ENCODE assay signal across 12 cellular contexts in the genomic region with DNA sequence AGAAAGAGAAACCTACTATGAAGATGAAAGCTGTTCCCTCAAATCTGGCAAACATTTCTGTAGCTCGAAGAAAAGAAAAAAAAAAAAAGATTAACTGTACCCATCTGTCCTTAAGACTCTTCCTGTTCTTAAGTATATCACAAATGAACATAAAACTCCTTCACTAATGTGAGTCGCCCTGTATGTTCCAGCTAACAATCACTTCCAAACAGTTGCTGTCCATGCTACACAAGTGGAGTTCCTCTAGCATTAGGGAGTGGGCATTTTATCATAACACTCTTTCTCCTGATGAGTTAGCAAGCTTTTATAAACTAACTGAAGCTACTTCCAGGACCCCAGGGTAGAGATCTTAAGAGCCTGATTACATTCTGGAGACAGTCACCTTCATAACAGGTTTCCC. TPM values are rescaled to one million over a fixed set of nuclear protein-coding genes. Genes with fewer than 3 reads are reported as not detected.
DNase-seq lines count a peak whose midpoint lies in the region; FAIRE-seq and TF ChIP-seq lines count a peak whose summit lies in the region.
"Had no signal": no experiment of that assay in that cellular context is flagged by ENCODE, and none has a peak within 500 bp of the region (broad histone marks: within the 10 kb centered on the region; RNA-seq: fewer than 3 reads in every experiment).

No MANE protein-coding gene starts in this region.

- H3K27ac ChIP-seq in H1 (ENCODE audit: low read depth, low read length) (no peak overlapping the region), neutrophil (peak overlapping the region; percentile 41), ovary (no peak overlapping the region)
- H3K27ac ChIP-seq: 22Rv1 had no signal

- H3K4me3 ChIP-seq in H1 (ENCODE audit: extremely low read depth in 1 of 4, insufficient read depth in 2 of 4, low read depth in 3 of 4, low read length in 4 of 4) (no peak overlapping the region), neutrophil (ENCODE audit: low read depth in 1 of 2, low read length in 1 of 2) (no peak overlapping the region), ovary (no peak overlapping the region)

- 81% methylated on average over 2 of the region's 2 CpGs; no CpG with 5 or more reads in 1 of the 2 experiments for WGBS in H1 (ENCODE audit: extremely low coverage in 1 of 2, insufficient coverage in 1 of 2, insufficient read length in 1 of 2, insufficient replicate concordance in 2 of 2, low coverage in 1 of 2, low lambda C conversion rate in 2 of 2, missing lambda C conversion rate in 1 of 2), 2 experiments
- 15 to 24% (median 24%) methylated on average over 2 of the region's 2 CpGs for WGBS in ovary, 3 donors

- peaks cover 46 to 100% of the 10 kb centered on the region in 2 experiments for H3K79me2 ChIP-seq in H1 (ENCODE audit: control insufficient read depth in 1 of 2, insufficient read depth in 2 of 2, low read length in 2 of 2)

- H2BK20ac ChIP-seq in H1 (ENCODE audit: low read length), result no peak overlapping the region

- no peak overlapping the region for H2BK5ac ChIP-seq in H1 (ENCODE audit: low read depth, low read length)

- H3K18ac ChIP-seq in H1 (ENCODE audit: extremely low read depth, low read length), result no peak overlapping the region

- H3K79me1 ChIP-seq in H1 (ENCODE audit: low read depth, low read length), result 0 out of 2 replicates have a peak, but pooled peaks cover 3% of the 10 kb centered on the region

- peaks cover 15 to 31% of the 10 kb centered on the region in 2 experiments for H4K20me1 ChIP-seq in H1 (replicated peaks in 1 of 2; ENCODE audit: control insufficient read depth in 1 of 2, insufficient read depth in 2 of 2, low read length in 2 of 2)

- no peak overlapping the region for H2AFZ ChIP-seq in H1 (ENCODE audit: low read length)

- H3K56ac ChIP-seq in H1 (replicated peaks; ENCODE audit: insufficient read length, low read depth, low read length), result no peak overlapping the region

- H3K9ac ChIP-seq in H1 (replicated peaks in 1 of 4; ENCODE audit: extremely low read depth in 1 of 4, low read depth in 3 of 4, low read length in 3 of 4), result no peak overlapping the region

- in situ Hi-C loops in ACHN (cut with HindIII; ENCODE audit: low pct_ligation_motif_present, low pct_unique_long_range_greater_than_20kb, low sequenced_read_pairs), result no loop called here

- no peak overlapping the region for H3K23ac ChIP-seq in H1 (ENCODE audit: insufficient read length)

- intact Hi-C loops in ovary (cut with DNase I), result no loop called here

- no peak overlapping the region for H4K91ac ChIP-seq in H1 (replicated peaks; ENCODE audit: insufficient read length, low read length)

- no peak for FAIRE-seq in H1 (lab: Jason Lieb, UNC)

- no peak for TF ChIP-seq EP300 in H1 (IDR thresholded peaks at IDR 0.05; ENCODE audit: borderline replicate concordance in 1 of 2, low read depth in 2 of 2, low read length in 2 of 2)
- TF ChIP-seq EP300 in ovary (IDR thresholded peaks at IDR 0.05), result no peak

- 0 out of 4 replicates have a peak overlapping the region, but pooled peaks have one; percentile 14 to 20 for H3K4me2 ChIP-seq in H1 (ENCODE audit: insufficient read depth in 1 of 2, low read depth in 2 of 2, low read length in 2 of 2)

- H3K23me2 ChIP-seq in H1 (ENCODE audit: low read depth, low read length), result peaks cover 8% of the 10 kb centered on the region

- no peak for TF ChIP-seq POLR2A in H1 (IDR thresholded peaks at IDR 0.05; ENCODE audit: control extremely low read depth in 1 of 2, low read depth in 2 of 2, low read length in 2 of 2)
- no peak for TF ChIP-seq POLR2A in ovary (IDR thresholded peaks at IDR 0.05)

- no peak overlapping the region for H2BK15ac ChIP-seq in H1 (ENCODE audit: low read length)

- POLR2A ChIA-PET in H1 (lab: Charles Lee; ENCODE audit: partially characterized antibody), result interaction anchor here (1.3 to 1.9 kb wide), 2 partner anchors 9 to 13 kb away, joined by 4 read pairs; no protein-coding TSS in a partner anchor

- H3K27me3 ChIP-seq in H1 (replicated peaks in 1 of 4; ENCODE audit: control insufficient read depth in 3 of 4, extremely low read depth in 1 of 4, insufficient read depth in 3 of 4, low read length in 3 of 4) (no peaks in the 10 kb centered on the region), neutrophil (no peaks in the 10 kb centered on the region), ovary (no peaks in the 10 kb centered on the region)

- no peak overlapping the region for H3K14ac ChIP-seq in H1 (ENCODE audit: insufficient read length)

- H2AK5ac ChIP-seq in H1 (ENCODE audit: low read depth, low read length), result no peak overlapping the region

- H4K8ac ChIP-seq in H1 (ENCODE audit: extremely low read depth, insufficient read depth, low read length), result no peak overlapping the region

- H4K5ac ChIP-seq in H1 (ENCODE audit: insufficient read length, low read depth, low read length), result no peak overlapping the region

- peak; percentile 28 for DNase-seq in NCI-H82 (lab: John Stamatoyannopoulos, UW)
- DNase-seq in NCI-H82 treated with DMSO at 0.1 percent for 48 hours (lab: John Stamatoyannopoulos, UW; ENCODE audit: unreplicated experiment), result no peak
- peak; percentile 19 for DNase-seq in RKO (ENCODE audit: low spot score)
- DNase-seq in H1 (ENCODE audit: low read depth in 1 of 2, low spot score in 2 of 2), result no peak
- DNase-seq in ACHN, result no peak
- no peak for DNase-seq in NCI-H2171 (lab: John Stamatoyannopoulos, UW)
- no peak for DNase-seq in ovary
- DNase-seq: aorta, NCI-H2107, posterior cingulate gyrus had no signal

- CTCF ChIA-PET in H1 (lab: Charles Lee; ENCODE audit: partially characterized antibody), result interaction anchor here (0.7 to 1.5 kb wide), 6 partner anchors 10 to 73 kb away, joined by 3 to 4 read pairs (median 3); no protein-coding TSS in a partner anchor

- TF ChIP-seq CTCF in H1 (IDR thresholded peaks at IDR 0.05; ENCODE audit: control extremely low read depth in 1 of 3, insufficient read depth in 1 of 3, low read depth in 1 of 3, low read length in 3 of 3) (no peak), neutrophil (IDR thresholded peaks at IDR 0.05) (no peak), ovary (IDR thresholded peaks at IDR 0.05) (no peak)

- H2BK120ac ChIP-seq in H1 (replicated peaks; ENCODE audit: low read depth, low read length), result no peak overlapping the region

- TF ChIP-seq RAD21 in H1 (IDR thresholded peaks at IDR 0.05 in 1 of 2, conservative IDR thresholded peaks at IDR 0.05 in 1 of 2; ENCODE audit: low read depth in 2 of 2, low read length in 2 of 2), result no peak

- H3K4ac ChIP-seq in H1 (replicated peaks; ENCODE audit: insufficient read length, low read depth, low read length), result no peak overlapping the region

- no peaks in the 10 kb centered on the region for H3K36me3 ChIP-seq in H1 (ENCODE audit: control insufficient read depth in 2 of 4, insufficient read depth in 4 of 4, low read length in 3 of 4)
- no peaks in the 10 kb centered on the region for H3K36me3 ChIP-seq in neutrophil
- no peaks in the 10 kb centered on the region for H3K36me3 ChIP-seq in ovary

- H3K4me1 ChIP-seq in H1 (replicated peaks in 1 of 4; ENCODE audit: control insufficient read depth in 3 of 4, insufficient read depth in 4 of 4, low read length in 3 of 4) (peaks cover 0 to 19% (median 2%) of the 10 kb centered on the region in 4 experiments; a peak in 3 of 7 replicates), neutrophil (ENCODE audit: control insufficient read depth in 1 of 2, insufficient read depth in 1 of 2, low read depth in 1 of 2, low read length in 1 of 2) (peaks cover 62 to 83% of the 10 kb centered on the region in 2 experiments), ovary (ENCODE audit: insufficient read depth) (peaks cover 27% of the 10 kb centered on the region)

- H2BK12ac ChIP-seq in H1 (ENCODE audit: low read depth, low read length), result no peak overlapping the region

- H3K9me3 ChIP-seq in H1 (ENCODE audit: insufficient read depth in 2 of 2, low read depth in 1 of 2, low read length in 1 of 2) (no peaks in the 10 kb centered on the region), neutrophil (no peaks in the 10 kb centered on the region), ovary (no peaks in the 10 kb centered on the region)

TF ChIP-seq in H1, 55 proteins besides CTCF, POLR2A, EP300 and RAD21:
- no peak for TF ChIP-seq RNF2 (IDR thresholded peaks at IDR 0.05; ENCODE audit: borderline replicate concordance, low read depth, low read length, missing control alignments, poor library complexity, severe bottlenecking)
- no peak for TF ChIP-seq NANOG (IDR thresholded peaks at IDR 0.05; ENCODE audit: insufficient read depth, low read depth, low read length, poor library complexity, severe bottlenecking)
- no peak for TF ChIP-seq PHF8 (conservative IDR thresholded peaks at IDR 0.05; ENCODE audit: low read depth, low read length)
- TF ChIP-seq ATF3 (IDR thresholded peaks at IDR 0.05; ENCODE audit: insufficient read depth, low read depth, low read length), result no peak
- TF ChIP-seq EZH2 (IDR thresholded peaks at IDR 0.05; ENCODE audit: low read depth, low read length, severe bottlenecking), result no peak
- no peak for TF ChIP-seq CEBPB (IDR thresholded peaks at IDR 0.05; ENCODE audit: low read depth, low read length)
- TF ChIP-seq BACH1 (IDR thresholded peaks at IDR 0.05; ENCODE audit: low read length), result no peak
- TF ChIP-seq RFX5 (IDR thresholded peaks at IDR 0.05; ENCODE audit: borderline replicate concordance, low read depth, low read length), result no peak

RNA-seq across cellular contexts. Expression of gene CUL3, which starts 5.8 kb away (rescaled TPM):
- 111 and 113 TPM in 2 replicates for total RNA-seq in H1 (2021; fragmentation: NEBNext Ultra II Directional; extraction: Animal tissue kit (Norgen Biotek cat#: 25700))
- polyA plus RNA-seq in H1 (2011; rRNA removed) (15.0 and 28.5 TPM in 2 replicates), ovary (10 to 100 TPM; 50.0 to 66.3 TPM)
- 39.3 TPM for polyA plus RNA-seq in H1 (2011; cell fraction: cytosol; rRNA removed)
- 12.7 TPM for polyA plus RNA-seq in H1 (2011; cell fraction: nucleus; rRNA removed)
- polyA plus RNA-seq in H1 (2012, experiment 1 of 2), result 54.8 to 107 TPM (median 61.1 TPM) in 4 replicates
- polyA plus RNA-seq in H1 (2012, experiment 2 of 2), result 9.9 TPM
- 81.9 TPM for polyA plus RNA-seq in H1 (2013, experiment 1 of 2)
- polyA plus RNA-seq in H1 (2013, experiment 2 of 2), result 81.6 TPM
- 53.7 and 73.5 TPM in 2 replicates for polyA minus RNA-seq in H1 (2011; rRNA and poly(A)+ RNA removed)
- 38.2 TPM for polyA minus RNA-seq in H1 (2011; cell fraction: cytosol; rRNA and poly(A)+ RNA removed)
- polyA minus RNA-seq in H1 (2011; cell fraction: nucleus; rRNA and poly(A)+ RNA removed), result 77.5 TPM
- total RNA-seq in ovary, result 10 to 100 TPM; 57.0 to 83.3 (median 71.1) TPM

Comparison
In these comparisons a context has a peak if more than half of its experiments do, and no peak if none do; other contexts are left out.
1. DNase-seq: peak in NCI-H82 (single experiment) and RKO (single experiment); none in NCI-H82 treated with DMSO at 0.1 percent for 48 hours (single experiment), H1 (0 of 2), ACHN (single experiment), NCI-H2171 (single experiment) and ovary (0 of 5).